19 cellular contexts compared by ENCODE assay signal in genomic region chrX:70016513-70016912, GRCh38. TPM values are rescaled to one million over a fixed set of nuclear protein-coding genes. Genes with fewer than 3 reads are reported as not detected.
DNase-seq lines count a peak whose midpoint lies in the region; ATAC-seq, FAIRE-seq and TF ChIP-seq lines count a peak whose summit lies in the region.
"Had no signal": no experiment of that assay in that cellular context is flagged by ENCODE, and none has a peak within 500 bp of the region (broad histone marks: within the 10 kb centered on the region; RNA-seq: fewer than 3 reads in every experiment).

No MANE protein-coding gene starts in this region.

- H3K27ac ChIP-seq in A549 (no peak overlapping the region), H1 (ENCODE audit: low read depth, low read length) (no peak overlapping the region)
- H3K27ac ChIP-seq: C4-2B had no signal

- H2BK12ac ChIP-seq in H1 (ENCODE audit: low read depth, low read length), result no peak overlapping the region

- H2AFZ ChIP-seq in H1 (ENCODE audit: low read length), result no peak overlapping the region

- no peak overlapping the region for H3K4me3 ChIP-seq in A549
- no peak overlapping the region for H3K4me3 ChIP-seq in H1 (ENCODE audit: extremely low read depth in 1 of 4, insufficient read depth in 2 of 4, low read depth in 3 of 4, low read length in 4 of 4)

- H3K27me3 ChIP-seq in H1 (replicated peaks in 1 of 4; ENCODE audit: control insufficient read depth in 3 of 4, extremely low read depth in 1 of 4, insufficient read depth in 3 of 4, low read length in 3 of 4), result no peaks in the 10 kb centered on the region

- no peak overlapping the region for H3K18ac ChIP-seq in H1 (ENCODE audit: extremely low read depth, low read length)

- peaks cover 23% of the 10 kb centered on the region for H3K4me1 Mint-ChIP-seq in activated CD4-positive, alpha-beta T cell treated with anti-CD3 and anti-CD28 coated beads, Interleukin-2, amount 10 ng/mL, durations not matched to agents 7 days and 5 days
- H3K4me1 Mint-ChIP-seq in T-cell, result peaks cover 19 to 45% (median 21%) of the 10 kb centered on the region in 3 donors
- peaks cover 15% of the 10 kb centered on the region for H3K4me1 Mint-ChIP-seq in activated CD8-positive, alpha-beta memory T cell treated with anti-CD3 and anti-CD28 coated beads, Interleukin-2, amount 10 ng/mL, durations not matched to agents 7 days and 5 days

- no peak overlapping the region for H2BK120ac ChIP-seq in H1 (replicated peaks; ENCODE audit: low read depth, low read length)

- POLR2A ChIA-PET in activated CD4-positive, alpha-beta T cell treated with anti-CD3 and anti-CD28 coated beads, Interleukin-2, amount 10 ng/mL, durations not matched to agents 7 days and 5 days (lab: Charles Lee), result no interaction called here
- POLR2A ChIA-PET in A549 (lab: Yijun Ruan, JAX), result no interaction called here
- POLR2A ChIA-PET in T-cell (lab: Charles Lee), result no interaction called here
- POLR2A ChIA-PET in H1 (lab: Charles Lee; ENCODE audit: partially characterized antibody), result no interaction called here

- no peaks in the 10 kb centered on the region for H3K9me3 Mint-ChIP-seq in activated CD4-positive, alpha-beta T cell treated with anti-CD3 and anti-CD28 coated beads, Interleukin-2, amount 10 ng/mL, durations not matched to agents 7 days and 5 days
- H3K9me3 Mint-ChIP-seq in T-cell, result no peaks in the 10 kb centered on the region
- peaks cover 3% of the 10 kb centered on the region for H3K9me3 Mint-ChIP-seq in activated CD8-positive, alpha-beta memory T cell treated with anti-CD3 and anti-CD28 coated beads, Interleukin-2, amount 10 ng/mL, durations not matched to agents 7 days and 5 days (ENCODE audit: low read depth)

- no peaks in the 10 kb centered on the region for H4K20me1 ChIP-seq in H1 (replicated peaks in 1 of 2; ENCODE audit: control insufficient read depth in 1 of 2, insufficient read depth in 2 of 2, low read length in 2 of 2)

- no peak overlapping the region for H3K56ac ChIP-seq in H1 (replicated peaks; ENCODE audit: insufficient read length, low read depth, low read length)

- no peak for TF ChIP-seq CTCF in A549 (IDR thresholded peaks at IDR 0.05)
- no peak for TF ChIP-seq CTCF in H1 (IDR thresholded peaks at IDR 0.05; ENCODE audit: control extremely low read depth in 1 of 3, insufficient read depth in 1 of 3, low read depth in 1 of 3, low read length in 3 of 3)

- no peak overlapping the region for H2BK15ac ChIP-seq in H1 (ENCODE audit: low read length)

- no peaks in the 10 kb centered on the region for H3K79me1 ChIP-seq in H1 (ENCODE audit: low read depth, low read length)

- H3K36me3 ChIP-seq in H1 (ENCODE audit: control insufficient read depth in 2 of 4, insufficient read depth in 4 of 4, low read length in 3 of 4), result no peaks in the 10 kb centered on the region

- no peak for TF ChIP-seq EP300 in A549 (IDR thresholded peaks at IDR 0.05)
- no peak for TF ChIP-seq EP300 in H1 (IDR thresholded peaks at IDR 0.05; ENCODE audit: borderline replicate concordance in 1 of 2, low read depth in 2 of 2, low read length in 2 of 2)

- CTCF ChIA-PET in activated CD4-positive, alpha-beta T cell treated with anti-CD3 and anti-CD28 coated beads, Interleukin-2, amount 10 ng/mL, durations not matched to agents 7 days and 5 days (lab: Charles Lee), result interaction anchor here (1.2 kb wide), 1 partner anchor 13 kb away, joined by 4 read pairs; no protein-coding TSS in a partner anchor
- CTCF ChIA-PET in A549 (lab: Yijun Ruan, JAX), result no interaction called here
- CTCF ChIA-PET in T-cell (lab: Charles Lee), result interaction anchor here in 1 of 2 donors (0.6 kb wide), 1 partner anchor 36 kb away, joined by 4 read pairs; no protein-coding TSS in a partner anchor
- CTCF ChIA-PET in H1 (lab: Charles Lee; ENCODE audit: partially characterized antibody), result interaction anchor here (0.6 kb wide), 1 partner anchor 392 kb away, joined by 4 read pairs; no protein-coding TSS in a partner anchor
- CTCF ChIA-PET in activated CD8-positive, alpha-beta memory T cell treated with anti-CD3 and anti-CD28 coated beads, Interleukin-2, amount 10 ng/mL, durations not matched to agents 7 days and 5 days (lab: Charles Lee), result interaction anchor here (0.8 kb wide), 1 partner anchor 13 kb away, joined by 4 read pairs; no protein-coding TSS in a partner anchor

- DNase-seq in activated CD4-positive, alpha-beta T cell treated with anti-CD3 and anti-CD28 coated beads, Interleukin-2, amount 10 ng/mL, durations not matched to agents 7 days and 5 days, result no peak
- DNase-seq in activated CD4-positive, alpha-beta T cell treated with anti-CD3 and anti-CD28 coated beads, Interleukin-2, amount 50 U/mL, for 1 hour, result no peak
- DNase-seq in A549 (ENCODE audit: low read depth in 1 of 2, low spot score in 1 of 2) (no peak), T-cell (no peak), H1 (ENCODE audit: low read depth in 1 of 2, low spot score in 2 of 2) (no peak), putamen (ENCODE audit: low spot score) (no peak), SW 1271 (lab: John Stamatoyannopoulos, UW) (no peak)
- DNase-seq in activated CD8-positive, alpha-beta memory T cell treated with anti-CD3 and anti-CD28 coated beads, Interleukin-2, amount 10 ng/mL, durations not matched to agents 7 days and 5 days, result no peak
- DNase-seq: 8988T, DND-41, GDM1, HCEC 1CT, Karpas-422, MM.1S, NCI-H1105, NCI-H187, NCI-H748 treated with DMSO at 0.1 percent for 48 hours had no signal

- H3K79me2 ChIP-seq in H1 (ENCODE audit: control insufficient read depth in 1 of 2, insufficient read depth in 2 of 2, low read length in 2 of 2), result no peaks in the 10 kb centered on the region

- no peak overlapping the region for H2BK20ac ChIP-seq in H1 (ENCODE audit: low read length)

- H3K4ac ChIP-seq in H1 (replicated peaks; ENCODE audit: insufficient read length, low read depth, low read length), result no peak overlapping the region

- no peaks in the 10 kb centered on the region for H3K23me2 ChIP-seq in H1 (ENCODE audit: low read depth, low read length)

- ATAC-seq in A549 (no peak), T-cell (replicated peaks in 1 of 4) (peak; percentile 34 to 81 (median 58))
- no peak for ATAC-seq in activated CD8-positive, alpha-beta memory T cell treated with anti-CD3 and anti-CD28 coated beads, Interleukin-2, amount 10 ng/mL, durations not matched to agents 7 days and 5 days

- H3K9me3 ChIP-seq in A549, result no peaks in the 10 kb centered on the region
- no peaks in the 10 kb centered on the region for H3K9me3 ChIP-seq in H1 (ENCODE audit: insufficient read depth in 2 of 2, low read depth in 1 of 2, low read length in 1 of 2)

- no peak overlapping the region for H3K9ac ChIP-seq in H1 (replicated peaks in 1 of 4; ENCODE audit: extremely low read depth in 1 of 4, low read depth in 3 of 4, low read length in 3 of 4)

- peaks cover 3% of the 10 kb centered on the region for H3K36me3 Mint-ChIP-seq in activated CD4-positive, alpha-beta T cell treated with anti-CD3 and anti-CD28 coated beads, Interleukin-2, amount 10 ng/mL, durations not matched to agents 7 days and 5 days (ENCODE audit: low read depth)
- no peaks in the 10 kb centered on the region for H3K36me3 Mint-ChIP-seq in T-cell
- no peaks in the 10 kb centered on the region for H3K36me3 Mint-ChIP-seq in activated CD8-positive, alpha-beta memory T cell treated with anti-CD3 and anti-CD28 coated beads, Interleukin-2, amount 10 ng/mL, durations not matched to agents 7 days and 5 days

- TF ChIP-seq RAD21 in A549 (conservative IDR thresholded peaks at IDR 0.05 in 1 of 2, IDR thresholded peaks at IDR 0.05 in 1 of 2), result no peak
- TF ChIP-seq RAD21 in H1 (IDR thresholded peaks at IDR 0.05 in 1 of 2, conservative IDR thresholded peaks at IDR 0.05 in 1 of 2; ENCODE audit: low read depth in 2 of 2, low read length in 2 of 2), result no peak

- H3K4me1 ChIP-seq in A549, result no peaks in the 10 kb centered on the region
- peaks cover 0 to 5% (median 2%) of the 10 kb centered on the region in 4 experiments; a peak in 3 of 7 replicates for H3K4me1 ChIP-seq in H1 (replicated peaks in 1 of 4; ENCODE audit: control insufficient read depth in 3 of 4, insufficient read depth in 4 of 4, low read length in 3 of 4)

- H3K14ac ChIP-seq in H1 (ENCODE audit: insufficient read length), result no peak overlapping the region

- no peak overlapping the region for H4K5ac ChIP-seq in H1 (ENCODE audit: insufficient read length, low read depth, low read length)

- no peak overlapping the region for H4K8ac ChIP-seq in H1 (ENCODE audit: extremely low read depth, insufficient read depth, low read length)

- H3K4me3 Mint-ChIP-seq in activated CD4-positive, alpha-beta T cell treated with anti-CD3 and anti-CD28 coated beads, Interleukin-2, amount 10 ng/mL, durations not matched to agents 7 days and 5 days, result peak overlapping the region; percentile 3
- peak overlapping the region in 2 of 3 donors; percentile 1 to 28 for H3K4me3 Mint-ChIP-seq in T-cell
- H3K4me3 Mint-ChIP-seq in activated CD8-positive, alpha-beta memory T cell treated with anti-CD3 and anti-CD28 coated beads, Interleukin-2, amount 10 ng/mL, durations not matched to agents 7 days and 5 days, result no peak overlapping the region

- H2BK5ac ChIP-seq in H1 (ENCODE audit: low read depth, low read length), result no peak overlapping the region

- H3K4me2 ChIP-seq in A549 (no peak overlapping the region), H1 (ENCODE audit: insufficient read depth in 1 of 2, low read depth in 2 of 2, low read length in 2 of 2) (no peak overlapping the region)

- H3K27me3 Mint-ChIP-seq in activated CD4-positive, alpha-beta T cell treated with anti-CD3 and anti-CD28 coated beads, Interleukin-2, amount 10 ng/mL, durations not matched to agents 7 days and 5 days, result peaks cover 3% of the 10 kb centered on the region
- peaks cover 0 to 23% of the 10 kb centered on the region in 2 donors for H3K27me3 Mint-ChIP-seq in T-cell
- H3K27me3 Mint-ChIP-seq in activated CD8-positive, alpha-beta memory T cell treated with anti-CD3 and anti-CD28 coated beads, Interleukin-2, amount 10 ng/mL, durations not matched to agents 7 days and 5 days, result peaks cover 6% of the 10 kb centered on the region

- H4K91ac ChIP-seq in H1 (replicated peaks; ENCODE audit: insufficient read length, low read length), result no peak overlapping the region

- H2AK5ac ChIP-seq in H1 (ENCODE audit: low read depth, low read length), result no peak overlapping the region

- WGBS in A549 (ENCODE audit: missing lambda C conversion rate), result 65% methylated on average over 2 of the region's 2 CpGs
- WGBS in H1 (ENCODE audit: extremely low coverage in 1 of 2, insufficient coverage in 1 of 2, insufficient read length in 1 of 2, insufficient replicate concordance in 2 of 2, low coverage in 1 of 2, low lambda C conversion rate in 2 of 2, missing lambda C conversion rate in 1 of 2), 2 experiments, result 91% methylated on average over 2 of the region's 2 CpGs; no CpG with 5 or more reads in 1 of the 2 experiments

- no peak for TF ChIP-seq POLR2A in A549 (IDR thresholded peaks at IDR 0.05; ENCODE audit: low read length)
- TF ChIP-seq POLR2A in H1 (IDR thresholded peaks at IDR 0.05; ENCODE audit: control extremely low read depth in 1 of 2, low read depth in 2 of 2, low read length in 2 of 2), result no peak

- peak overlapping the region; percentile 84 for H3K27ac Mint-ChIP-seq in activated CD4-positive, alpha-beta T cell treated with anti-CD3 and anti-CD28 coated beads, Interleukin-2, amount 10 ng/mL, durations not matched to agents 7 days and 5 days
- H3K27ac Mint-ChIP-seq in T-cell, result peak overlapping the region; percentile 4 to 83
- H3K27ac Mint-ChIP-seq in activated CD8-positive, alpha-beta memory T cell treated with anti-CD3 and anti-CD28 coated beads, Interleukin-2, amount 10 ng/mL, durations not matched to agents 7 days and 5 days, result no peak overlapping the region

- H3K23ac ChIP-seq in H1 (ENCODE audit: insufficient read length), result no peak overlapping the region

- FAIRE-seq in A549 (lab: Jason Lieb, UNC), result peak; percentile 97
- peak; percentile 36 for FAIRE-seq in H1 (lab: Jason Lieb, UNC)
- FAIRE-seq: GM12892 had no signal

RNA-seq across cellular contexts. Expression of gene AWAT2, which starts 33.2 kb away (rescaled TPM):
- total RNA-seq in activated CD4-positive, alpha-beta T cell treated with anti-CD3 and anti-CD28 coated beads, Interleukin-2, amount 10 ng/mL, durations not matched to agents 7 days and 5 days, result not detected
- not detected in 2 replicates for polyA plus RNA-seq in A549 (2011; rRNA removed)
- polyA plus RNA-seq in A549 (2012; cell fraction: cytosol; rRNA removed), result not detected in 2 replicates
- not detected in 2 replicates for polyA plus RNA-seq in A549 (2012; cell fraction: nucleus; rRNA removed)
- polyA plus RNA-seq in A549 (2017; fragmentation: RNase III; extraction: RNeasy Plus Mini Kit Qiagen cat#74134 plus additional on column Dnase treatment), result not detected in 3 replicates
- polyA minus RNA-seq in A549 (2011; rRNA and poly(A)+ RNA removed), result not detected in 2 replicates
- not detected for total RNA-seq in T-cell
- not detected in 2 replicates for total RNA-seq in H1 (2021; fragmentation: NEBNext Ultra II Directional; extraction: Animal tissue kit (Norgen Biotek cat#: 25700))
- not detected in 2 replicates for polyA plus RNA-seq in H1 (2011; rRNA removed)
- not detected for polyA plus RNA-seq in H1 (2011; cell fraction: cytosol; rRNA removed)
- polyA plus RNA-seq in H1 (2011; cell fraction: nucleus; rRNA removed), result not detected
- not detected in 4 replicates for polyA plus RNA-seq in H1 (2012, experiment 1 of 2)
- polyA plus RNA-seq in H1 (2012, experiment 2 of 2), result not detected
- not detected for polyA plus RNA-seq in H1 (2013, experiment 1 of 2)
- polyA plus RNA-seq in H1 (2013, experiment 2 of 2), result not detected
- polyA minus RNA-seq in H1 (2011; rRNA and poly(A)+ RNA removed), result not detected in 2 replicates
- not detected for polyA minus RNA-seq in H1 (2011; cell fraction: cytosol; rRNA and poly(A)+ RNA removed)
- not detected for polyA minus RNA-seq in H1 (2011; cell fraction: nucleus; rRNA and poly(A)+ RNA removed)
- not detected for total RNA-seq in activated CD8-positive, alpha-beta memory T cell treated with anti-CD3 and anti-CD28 coated beads, Interleukin-2, amount 10 ng/mL, durations not matched to agents 7 days and 5 days

RNA-seq across cellular contexts. Expression of gene OTUD6A, which starts 45.7 kb away (rescaled TPM):
- total RNA-seq in activated CD4-positive, alpha-beta T cell treated with anti-CD3 and anti-CD28 coated beads, Interleukin-2, amount 10 ng/mL, durations not matched to agents 7 days and 5 days, result not detected
- polyA plus RNA-seq in A549 (2011; rRNA removed) (not detected in 2 replicates), A549 (2017; fragmentation: RNase III; extraction: RNeasy Plus Mini Kit Qiagen cat#74134 plus additional on column Dnase treatment) (not detected in 3 replicates), H1 (2011; rRNA removed) (0.09 and 0.27 TPM in 2 replicates)
- polyA plus RNA-seq in A549 (2012; cell fraction: cytosol; rRNA removed), result not detected in 2 replicates
- polyA plus RNA-seq in A549 (2012; cell fraction: nucleus; rRNA removed), result not detected in 2 replicates
- polyA minus RNA-seq in A549 (2011; rRNA and poly(A)+ RNA removed), result not detected in 2 replicates
- not detected for total RNA-seq in T-cell
- 0.17 TPM in 1 of 2 replicates, not detected in the other for total RNA-seq in H1 (2021; fragmentation: NEBNext Ultra II Directional; extraction: Animal tissue kit (Norgen Biotek cat#: 25700))
- 0.19 TPM for polyA plus RNA-seq in H1 (2011; cell fraction: cytosol; rRNA removed)
- 0.34 TPM for polyA plus RNA-seq in H1 (2011; cell fraction: nucleus; rRNA removed)
- polyA plus RNA-seq in H1 (2012, experiment 1 of 2), result 0.13 TPM in 1 of 4 replicates, not detected in the others
- not detected for polyA plus RNA-seq in H1 (2012, experiment 2 of 2)
- 0.04 TPM for polyA plus RNA-seq in H1 (2013, experiment 1 of 2)
- 0.06 TPM for polyA plus RNA-seq in H1 (2013, experiment 2 of 2)
- 0.12 TPM in 1 of 2 replicates, not detected in the other for polyA minus RNA-seq in H1 (2011; rRNA and poly(A)+ RNA removed)
- polyA minus RNA-seq in H1 (2011; cell fraction: cytosol; rRNA and poly(A)+ RNA removed), result not detected
- polyA minus RNA-seq in H1 (2011; cell fraction: nucleus; rRNA and poly(A)+ RNA removed), result not detected
- total RNA-seq in activated CD8-positive, alpha-beta memory T cell treated with anti-CD3 and anti-CD28 coated beads, Interleukin-2, amount 10 ng/mL, durations not matched to agents 7 days and 5 days, result not detected

Comparison
In these comparisons a context has a peak if more than half of its experiments do, and no peak if none do; other contexts are left out.
1. ATAC-seq: peak in T-cell (4 of 4); none in A549 (0 of 2) and activated CD8-positive, alpha-beta memory T cell treated with anti-CD3 and anti-CD28 coated beads, Interleukin-2, amount 10 ng/mL, durations not matched to agents 7 days and 5 days (single experiment).